20 cellular contexts compared by ENCODE assay signal in the genomic region with DNA sequence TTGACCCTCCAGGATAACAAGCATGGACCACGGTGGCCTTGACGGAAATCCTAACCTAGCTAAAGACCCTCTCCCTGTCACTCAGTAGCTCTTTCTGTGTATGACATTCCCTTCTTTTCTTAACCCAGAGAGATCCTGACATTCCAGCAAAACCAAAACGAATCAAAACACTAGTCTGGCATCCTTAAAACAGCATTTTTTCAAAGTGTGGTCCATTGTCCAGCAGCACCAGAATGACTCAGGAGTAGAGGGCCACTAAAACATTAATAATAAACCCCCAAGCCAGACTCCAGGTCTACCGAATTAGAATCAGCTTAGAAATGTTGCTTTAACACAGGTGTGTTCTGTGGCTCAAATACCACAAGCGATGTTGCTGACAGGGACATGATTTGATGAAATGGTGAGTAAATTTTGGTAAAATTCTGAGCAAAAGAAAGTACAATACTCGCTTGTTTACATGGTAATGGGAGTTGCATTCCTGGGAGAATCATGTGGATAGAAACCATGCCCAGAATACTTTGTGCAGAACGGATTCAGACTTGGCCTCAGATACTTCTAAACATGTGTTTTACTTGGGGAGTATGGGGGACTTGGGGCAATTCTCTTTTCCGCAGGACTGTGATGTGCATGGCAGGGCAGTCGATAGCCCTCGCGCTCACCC.
A peak's percentile ranks its signal among the peaks of the same experiment; 100 is the strongest.
DNase-seq lines count a peak whose midpoint lies in the region; ATAC-seq and TF ChIP-seq lines count a peak whose summit lies in the region.
"Had no signal": no experiment of that assay in that cellular context is flagged by ENCODE, and none has a peak within 500 bp of the region (broad histone marks: within the 10 kb centered on the region; RNA-seq: fewer than 3 reads in every experiment).

No MANE protein-coding gene starts in this region.

- H3K4me1 ChIP-seq in mesenchymal stem cell (ENCODE audit: control insufficient read depth, insufficient read depth, low read depth, low read length) (peaks cover 3% of the 10 kb centered on the region), thyroid gland (no peaks in the 10 kb centered on the region)
- H3K4me1 ChIP-seq: BE2C had no signal

- H3K27me3 Mint-ChIP-seq in chondrocyte (ENCODE audit: low read depth) (no peaks in the 10 kb centered on the region), osteocyte (ENCODE audit: unreplicated experiment) (peaks cover 7% of the 10 kb centered on the region)

- intact Hi-C loops in thyroid gland (cut with DNase I): no loop called here

- no peak overlapping the region for H2BK120ac ChIP-seq in mesenchymal stem cell (ENCODE audit: low read depth, low read length)

- ATAC-seq in HG03175 (IDR thresholded peaks at IDR 0.05; ENCODE audit: unreplicated experiment): no peak
- ATAC-seq: K562, Panc1 had no signal

- H2AK5ac ChIP-seq in mesenchymal stem cell (ENCODE audit: low read length, severe bottlenecking): no peak overlapping the region

- no peak overlapping the region for H2BK15ac ChIP-seq in mesenchymal stem cell (ENCODE audit: low read depth, poor library complexity, severe bottlenecking)

- H3K36me3 Mint-ChIP-seq in chondrocyte (ENCODE audit: low read depth) (no peaks in the 10 kb centered on the region), osteocyte (ENCODE audit: unreplicated experiment) (no peaks in the 10 kb centered on the region)

- peaks cover 13 to 28% of the 10 kb centered on the region in 2 experiments for H3K27me3 ChIP-seq in mesenchymal stem cell (ENCODE audit: control insufficient read depth in 1 of 2, insufficient read depth in 1 of 2, low read length in 2 of 2)
- no peaks in the 10 kb centered on the region for H3K27me3 ChIP-seq in thyroid gland
- H3K27me3 ChIP-seq: BE2C, SJSA1 had no signal

- peak overlapping the region; percentile 45 for H4K8ac ChIP-seq in mesenchymal stem cell (ENCODE audit: low read length)

- no peak for TF ChIP-seq POLR2A in thyroid gland (IDR thresholded peaks at IDR 0.05)

- no peak overlapping the region for H2BK12ac ChIP-seq in mesenchymal stem cell (ENCODE audit: low read length in 2 of 2)

- no peak overlapping the region for H3K4ac ChIP-seq in mesenchymal stem cell (ENCODE audit: low read depth in 1 of 2, low read length in 2 of 2)

- H2BK5ac ChIP-seq in mesenchymal stem cell (ENCODE audit: low read depth, low read length, poor library complexity, severe bottlenecking): no peak overlapping the region

- no peak overlapping the region for H4K91ac ChIP-seq in mesenchymal stem cell (ENCODE audit: low read length)

- H3K4me2 ChIP-seq in mesenchymal stem cell (ENCODE audit: low read length, poor library complexity, severe bottlenecking): no peak overlapping the region

- H3K9me3 Mint-ChIP-seq in chondrocyte (ENCODE audit: low read depth) (peaks cover 4% of the 10 kb centered on the region), osteocyte (ENCODE audit: unreplicated experiment) (no peaks in the 10 kb centered on the region)

- H3K4me3 ChIP-seq in mesenchymal stem cell (ENCODE audit: insufficient read depth in 1 of 2, low read depth in 1 of 2, low read length in 2 of 2): no peak overlapping the region
- no peak overlapping the region for H3K4me3 ChIP-seq in thyroid gland (replicated peaks in 1 of 3)
- H3K4me3 ChIP-seq: K562, SJSA1 had no signal

- no peak overlapping the region for H3K4me3 Mint-ChIP-seq in chondrocyte (ENCODE audit: unreplicated experiment)
- no peak overlapping the region for H3K4me3 Mint-ChIP-seq in osteocyte (ENCODE audit: unreplicated experiment)

- H3K36me3 ChIP-seq in mesenchymal stem cell (ENCODE audit: control insufficient read depth in 1 of 2, insufficient read depth in 2 of 2, low read depth in 1 of 2, low read length in 2 of 2): no peaks in the 10 kb centered on the region
- H3K36me3 ChIP-seq in thyroid gland: no peaks in the 10 kb centered on the region
- H3K36me3 ChIP-seq: BE2C, SJSA1 had no signal

- no peak overlapping the region for H2AFZ ChIP-seq in mesenchymal stem cell (ENCODE audit: low read depth, low read length)

- no peak overlapping the region for H3K23ac ChIP-seq in mesenchymal stem cell (ENCODE audit: low read length in 2 of 2)

- WGBS in mesenchymal stem cell: 88% methylated on average over 11 of the region's 11 CpGs
- 74 to 76% methylated on average over 11 of the region's 11 CpGs for WGBS in thyroid gland, 2 donors

- H3K27ac ChIP-seq in mesenchymal stem cell (ENCODE audit: low read length, poor library complexity, severe bottlenecking) (no peak overlapping the region), thyroid gland (no peak overlapping the region)
- H3K27ac ChIP-seq: SJSA1 had no signal

- no peak overlapping the region for H3K9ac ChIP-seq in mesenchymal stem cell (ENCODE audit: low read length)

- no peak overlapping the region for H3K18ac ChIP-seq in mesenchymal stem cell (ENCODE audit: low read depth in 1 of 2, low read length in 2 of 2)

- peaks cover 4% of the 10 kb centered on the region for H3K9me3 ChIP-seq in mesenchymal stem cell (ENCODE audit: control insufficient read depth, low read length)
- no peaks in the 10 kb centered on the region for H3K9me3 ChIP-seq in thyroid gland
- H3K9me3 ChIP-seq: BE2C, SJSA1 had no signal

- TF ChIP-seq CTCF in chondrocyte (IDR thresholded peaks at IDR 0.05): no peak
- TF ChIP-seq CTCF in thyroid gland (IDR thresholded peaks at IDR 0.05): no peak
- no peak for TF ChIP-seq CTCF in osteocyte (IDR thresholded peaks at IDR 0.05)

- peak overlapping the region; percentile 58 for H3K27ac Mint-ChIP-seq in chondrocyte (ENCODE audit: unreplicated experiment)
- H3K27ac Mint-ChIP-seq in osteocyte (ENCODE audit: unreplicated experiment): no peak overlapping the region

- H3K79me1 ChIP-seq in mesenchymal stem cell (replicated peaks; ENCODE audit: low read length, poor library complexity, severe bottlenecking): no peaks in the 10 kb centered on the region

- DNase-seq in AG20443 (ENCODE audit: low spot score) (peak; percentile 25), RPMI7951 (ENCODE audit: low read depth) (peak; percentile 73), chondrocyte (ENCODE audit: low spot score) (no peak), mesenchymal stem cell (no peak), thyroid gland (no peak), osteocyte (ENCODE audit: extremely low spot score, unreplicated experiment) (no peak), putamen (ENCODE audit: low spot score) (no peak)
- DNase-seq: BE2C, DMS53, MM.1S, NCI-H1048, NCI-H1436, NCI-H187 treated with DMSO at 0.1 percent for 48 hours, NCI-H2107, NCI-H510A treated with DMSO at 0.1 percent for 48 hours, NCI-H748 treated with DMSO at 0.1 percent for 48 hours had no signal

- no peak overlapping the region for H3K14ac ChIP-seq in mesenchymal stem cell (ENCODE audit: low read length in 2 of 2)

- peaks cover 11% of the 10 kb centered on the region for H3K4me1 Mint-ChIP-seq in chondrocyte (ENCODE audit: low read depth)
- H3K4me1 Mint-ChIP-seq in osteocyte (ENCODE audit: unreplicated experiment): peaks cover 6% of the 10 kb centered on the region

Comparison
In these comparisons a context has a peak if more than half of its experiments do, and no peak if none do; other contexts are left out.
1. DNase-seq: peak in AG20443 (single experiment) and RPMI7951 (single experiment); none in chondrocyte (single experiment), mesenchymal stem cell (single experiment), thyroid gland (0 of 2), osteocyte (single experiment) and putamen (single experiment).